8 cellular contexts compared by ENCODE assay signal in the genomic region with DNA sequence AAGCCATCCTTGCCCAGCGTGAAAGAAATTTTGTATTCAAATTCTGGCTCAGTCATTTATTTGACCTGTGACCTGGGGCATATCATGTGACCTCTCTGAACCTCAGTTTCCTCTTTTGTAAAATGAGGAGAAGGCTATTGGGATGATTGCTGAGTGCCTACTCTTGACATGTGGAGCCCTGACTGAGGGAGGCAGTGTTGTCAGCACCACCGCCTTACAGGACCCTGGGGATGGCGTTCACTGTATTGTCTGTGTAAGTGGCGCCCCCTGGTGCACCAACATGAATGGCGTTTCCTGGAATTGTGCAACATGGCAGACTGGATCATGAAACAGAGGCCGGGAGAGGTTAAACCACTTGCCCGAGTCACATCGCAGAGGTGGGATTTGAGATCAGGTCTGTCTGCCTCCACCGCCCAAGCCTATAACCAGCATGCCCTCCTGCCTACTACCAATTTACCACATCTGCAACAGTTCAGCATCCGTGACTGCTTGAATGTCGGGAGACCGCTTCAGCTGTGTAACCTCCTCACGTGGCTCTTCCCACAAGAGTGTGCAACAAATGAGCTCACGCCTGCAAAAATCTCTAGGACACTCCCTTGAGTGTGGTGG. TPM values are rescaled to one million over a fixed set of nuclear protein-coding genes. Genes with fewer than 3 reads are reported as not detected.
DNase-seq lines count a peak whose midpoint lies in the region; ATAC-seq, FAIRE-seq and TF ChIP-seq lines count a peak whose summit lies in the region.

No MANE protein-coding gene starts in this region.

- FAIRE-seq in bronchial epithelial cell (lab: Jason Lieb, UNC): no peak

- no peaks in the 10 kb centered on the region for H3K36me3 ChIP-seq in bronchial epithelial cell (ENCODE audit: control insufficient read depth, insufficient read depth, low read length)
- H3K36me3 ChIP-seq in kidney epithelial cell (ENCODE audit: control insufficient read depth, insufficient read depth, low read length): no peaks in the 10 kb centered on the region

- DNase-seq in GDM1 (lab: John Stamatoyannopoulos, UW): peak; percentile 77
- peak; percentile 90 for DNase-seq in NCI-H2227 (lab: John Stamatoyannopoulos, UW; ENCODE audit: unreplicated experiment)
- peak; percentile 70 for DNase-seq in bronchial epithelial cell (ENCODE audit: low read depth)
- peak; percentile 26 for DNase-seq in kidney epithelial cell (ENCODE audit: low read depth)
- DNase-seq in stimulated activated CD4-positive, alpha-beta T cell treated with anti-CD3 and anti-CD28 coated beads, Interleukin-1b, Interleukin-23, amount 100 ng/mL, for 4 hours (ENCODE audit: low read depth in 2 of 2): peak; percentile 80 to 87

- H3K27me3 ChIP-seq in bronchial epithelial cell (ENCODE audit: control insufficient read depth, insufficient read depth, low read length) (peaks cover 3% of the 10 kb centered on the region), kidney epithelial cell (ENCODE audit: control insufficient read depth, insufficient read depth, low read length) (peaks cover 7% of the 10 kb centered on the region)

- TF ChIP-seq CTCF in WI38 (IDR thresholded peaks at IDR 0.05; ENCODE audit: low read depth, low read length) (peak; percentile 64), bronchial epithelial cell (IDR thresholded peaks at IDR 0.05; ENCODE audit: insufficient read depth, low read length, severe bottlenecking) (peak; percentile 78), kidney epithelial cell (IDR thresholded peaks at IDR 0.05; ENCODE audit: insufficient read depth, low read length, poor library complexity, severe bottlenecking) (peak; percentile 81)

- ATAC-seq in HG02943 (IDR thresholded peaks at IDR 0.05; ENCODE audit: low read depth, unreplicated experiment) (peak; percentile 61), HG02840 (IDR thresholded peaks at IDR 0.05; ENCODE audit: low FRiP score, unreplicated experiment) (no peak)

- no peak overlapping the region for H3K4me3 ChIP-seq in WI38 (ENCODE audit: low read depth, low read length)
- H3K4me3 ChIP-seq in bronchial epithelial cell (ENCODE audit: low read depth, low read length): no peak overlapping the region
- H3K4me3 ChIP-seq in kidney epithelial cell (ENCODE audit: low read depth, low read length): peak overlapping the region; percentile 13

RNA-seq across cellular contexts. Expression of a gene that starts 20.1 kb away (rescaled TPM):
- not detected in 2 replicates for total RNA-seq in bronchial epithelial cell
- not detected in 2 replicates for total RNA-seq in kidney epithelial cell

Comparison
In these comparisons a context has a peak if more than half of its experiments do, and no peak if none do; other contexts are left out.
1. DNase-seq: peak in every context shown above with its lines; median percentile 90 in NCI-H2227; 84 in stimulated activated CD4-positive, alpha-beta T cell treated with anti-CD3 and anti-CD28 coated beads, Interleukin-1b, Interleukin-23, amount 100 ng/mL, for 4 hours; 77 in GDM1; 70 in bronchial epithelial cell; 26 in kidney epithelial cell.